ENCODE assay signal across 2 cellular contexts in genomic region chr11:9249252-9249651, GRCh38.
TF ChIP-seq lines count a peak whose summit lies in the region.

No MANE protein-coding gene starts in this region.

TF ChIP-seq in HepG2, 621 proteins besides CTCF, POLR2A, EP300 and RAD21:
- TF ChIP-seq HNF4A (CRISPR knock-in tag; IDR thresholded peaks at IDR 0.05), result no peak
- TF ChIP-seq SP5 (CRISPR knock-in tag; IDR thresholded peaks at IDR 0.05; ENCODE audit: borderline replicate concordance, low read depth), result no peak
- TF ChIP-seq ZNF331 (CRISPR knock-in tag; IDR thresholded peaks at IDR 0.05), result no peak
- TF ChIP-seq ZNF121 (CRISPR knock-in tag; IDR thresholded peaks at IDR 0.05), result peak; percentile 78
- TF ChIP-seq ZC3H13 (CRISPR knock-in tag; IDR thresholded peaks at IDR 0.05), result no peak
- no peak for TF ChIP-seq ZNF547 (CRISPR knock-in tag; IDR thresholded peaks at IDR 0.05)

TF ChIP-seq in GM12878, 131 proteins besides CTCF, POLR2A, EP300 and RAD21:
- TF ChIP-seq ZBTB40 (IDR thresholded peaks at IDR 0.05; ENCODE audit: borderline replicate concordance), result no peak
- no peak for TF ChIP-seq ZNF207 (IDR thresholded peaks at IDR 0.05; ENCODE audit: borderline replicate concordance)
- no peak for TF ChIP-seq MYC (IDR thresholded peaks at IDR 0.05; ENCODE audit: insufficient read depth, insufficient read length, insufficient replicate concordance, low read length, severe bottlenecking)
- TF ChIP-seq TCF3 (IDR thresholded peaks at IDR 0.05; ENCODE audit: borderline replicate concordance, insufficient read depth, low read depth, low read length), result no peak
- TF ChIP-seq, protein P1, sequence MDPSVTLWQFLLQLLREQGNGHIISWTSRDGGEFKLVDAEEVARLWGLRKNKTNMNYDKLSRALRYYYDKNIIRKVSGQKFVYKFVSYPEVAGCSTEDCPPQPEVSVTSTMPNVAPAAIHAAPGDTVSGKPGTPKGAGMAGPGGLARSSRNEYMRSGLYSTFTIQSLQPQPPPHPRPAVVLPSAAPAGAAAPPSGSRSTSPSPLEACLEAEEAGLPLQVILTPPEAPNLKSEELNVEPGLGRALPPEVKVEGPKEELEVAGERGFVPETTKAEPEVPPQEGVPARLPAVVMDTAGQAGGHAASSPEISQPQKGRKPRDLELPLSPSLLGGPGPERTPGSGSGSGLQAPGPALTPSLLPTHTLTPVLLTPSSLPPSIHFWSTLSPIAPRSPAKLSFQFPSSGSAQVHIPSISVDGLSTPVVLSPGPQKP (IDR thresholded peaks at IDR 0.05; ENCODE audit: low read depth, low read length), result no peak
- TF ChIP-seq JUNB (IDR thresholded peaks at IDR 0.05), result no peak
- no peak for TF ChIP-seq POLR2AphosphoS5 (IDR thresholded peaks at IDR 0.05; ENCODE audit: low read length)
- no peak for TF ChIP-seq ZNF217 (IDR thresholded peaks at IDR 0.05)
- TF ChIP-seq NFYA (IDR thresholded peaks at IDR 0.05; ENCODE audit: borderline replicate concordance, low read depth, low read length), result no peak
- no peak for TF ChIP-seq RELA (IDR thresholded peaks at IDR 0.05; ENCODE audit: borderline replicate concordance, partially characterized antibody)
- TF ChIP-seq PAX5 (IDR thresholded peaks at IDR 0.05; ENCODE audit: borderline replicate concordance, low read depth, low read length), result no peak
- TF ChIP-seq ZZZ3 (IDR thresholded peaks at IDR 0.05; ENCODE audit: control insufficient read depth, insufficient read length, low read depth), result no peak
- TF ChIP-seq BACH1 (IDR thresholded peaks at IDR 0.05; ENCODE audit: borderline replicate concordance), result no peak
- TF ChIP-seq, protein P2, sequence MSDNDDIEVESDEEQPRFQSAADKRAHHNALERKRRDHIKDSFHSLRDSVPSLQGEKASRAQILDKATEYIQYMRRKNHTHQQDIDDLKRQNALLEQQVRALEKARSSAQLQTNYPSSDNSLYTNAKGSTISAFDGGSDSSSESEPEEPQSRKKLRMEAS (IDR thresholded peaks at IDR 0.05; ENCODE audit: low read depth, low read length), result no peak
- TF ChIP-seq, protein P3, sequence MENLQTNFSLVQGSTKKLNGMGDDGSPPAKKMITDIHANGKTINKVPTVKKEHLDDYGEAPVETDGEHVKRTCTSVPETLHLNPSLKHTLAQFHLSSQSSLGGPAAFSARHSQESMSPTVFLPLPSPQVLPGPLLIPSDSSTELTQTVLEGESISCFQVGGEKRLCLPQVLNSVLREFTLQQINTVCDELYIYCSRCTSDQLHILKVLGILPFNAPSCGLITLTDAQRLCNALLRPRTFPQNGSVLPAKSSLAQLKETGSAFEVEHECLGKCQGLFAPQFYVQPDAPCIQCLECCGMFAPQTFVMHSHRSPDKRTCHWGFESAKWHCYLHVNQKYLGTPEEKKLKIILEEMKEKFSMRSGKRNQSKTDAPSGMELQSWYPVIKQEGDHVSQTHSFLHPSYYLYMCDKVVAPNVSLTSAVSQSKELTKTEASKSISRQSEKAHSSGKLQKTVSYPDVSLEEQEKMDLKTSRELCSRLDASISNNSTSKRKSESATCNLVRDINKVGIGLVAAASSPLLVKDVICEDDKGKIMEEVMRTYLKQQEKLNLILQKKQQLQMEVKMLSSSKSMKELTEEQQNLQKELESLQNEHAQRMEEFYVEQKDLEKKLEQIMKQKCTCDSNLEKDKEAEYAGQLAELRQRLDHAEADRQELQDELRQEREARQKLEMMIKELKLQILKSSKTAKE (IDR thresholded peaks at IDR 0.05; ENCODE audit: low read depth, poor library complexity, severe bottlenecking), result no peak
- TF ChIP-seq ESRRA (IDR thresholded peaks at IDR 0.05; ENCODE audit: low read length), result no peak
